ENCODE assay signal across 8 cellular contexts in the genomic region with DNA sequence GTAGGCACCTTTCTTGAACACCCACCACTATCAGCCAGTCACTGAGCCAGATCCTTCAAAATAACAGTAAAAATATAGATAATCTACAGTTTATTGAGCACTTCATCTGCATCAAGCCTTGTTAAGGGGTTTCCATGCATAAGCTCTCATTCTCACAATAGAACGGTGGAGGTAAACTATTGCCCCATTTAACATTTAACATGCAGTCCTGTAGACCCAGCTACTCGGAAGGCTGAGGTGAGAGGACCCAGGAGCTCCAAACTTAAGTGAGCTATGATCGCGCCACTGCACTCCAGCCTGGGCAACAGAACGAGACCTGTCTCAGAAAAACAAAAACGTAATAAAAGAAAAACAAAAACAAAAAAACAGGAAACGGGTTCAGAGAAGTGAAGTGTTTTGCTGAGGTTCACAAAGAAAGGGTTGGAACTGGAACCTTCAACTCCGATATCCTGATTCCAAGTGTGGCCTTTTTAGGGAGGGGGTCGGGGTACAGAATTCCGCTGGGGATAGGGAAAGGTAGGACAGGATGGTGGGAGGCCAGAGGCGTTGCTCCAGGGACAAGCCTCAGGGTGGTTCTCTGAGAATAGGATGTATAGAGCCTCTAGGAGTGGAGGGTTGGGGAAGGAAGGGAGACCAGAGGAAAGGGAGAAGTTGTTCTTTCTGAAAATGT. TPM values are rescaled to one million over a fixed set of nuclear protein-coding genes. Genes with fewer than 3 reads are reported as not detected.
DNase-seq lines count a peak whose midpoint lies in the region; ATAC-seq and TF ChIP-seq lines count a peak whose summit lies in the region.

No MANE protein-coding gene starts in this region.

- DNase-seq in activated naive CD4-positive, alpha-beta T cell treated with anti-CD3 and anti-CD28 coated beads for 36 hours: no peak
- no peak for DNase-seq in activated naive CD4-positive, alpha-beta T cell treated with anti-CD3 and anti-CD28 coated beads, Interleukin-2, amount 50 U/mL, for 16 hours
- no peak for DNase-seq in activated naive CD8-positive, alpha-beta T cell treated with anti-CD3 and anti-CD28 coated beads, Interleukin-2, amount 50 U/mL, for 24 hours
- DNase-seq in tibial artery (no peak), HuH-7.5 (ENCODE audit: low spot score) (no peak), NCI-H2081 (lab: John Stamatoyannopoulos, UW) (no peak)

- CTCF ChIA-PET in activated naive CD4-positive, alpha-beta T cell treated with anti-CD3 and anti-CD28 coated beads for 36 hours (lab: Charles Lee): interaction anchor here (0.6 to 2.8 kb wide), 22 partner anchors 8 to 630 kb away, joined by 3 to 50 read pairs (median 5); a partner anchor contains a TSS

- no peaks in the 10 kb centered on the region for H3K36me3 ChIP-seq in liver (ENCODE audit: control insufficient read depth in 4 of 4, insufficient read depth in 3 of 4, low read depth in 1 of 4, low read length in 3 of 4)
- H3K36me3 ChIP-seq in tibial artery: no peaks in the 10 kb centered on the region

- intact Hi-C loops in activated naive CD4-positive, alpha-beta T cell treated with anti-CD3 and anti-CD28 coated beads for 36 hours (cut with micrococcal nuclease): loop anchor here (1.0 to 5.0 kb wide), 13 partner anchors 79 to 640 kb away; a partner anchor contains a TSS
- intact Hi-C loops in tibial artery (cut with DNase I; ENCODE audit: low total_unique reads): loop anchor here (5.0 kb wide), 1 partner anchor 80 kb away; a partner anchor contains a TSS

- H3K27ac ChIP-seq in liver (ENCODE audit: low read depth in 1 of 2, low read length in 2 of 2): peak overlapping the region; percentile 73 to 82
- H3K27ac ChIP-seq in tibial artery: peak overlapping the region; percentile 65 to 77

- H3K27me3 Mint-ChIP-seq in activated naive CD4-positive, alpha-beta T cell treated with anti-CD3 and anti-CD28 coated beads for 36 hours (ENCODE audit: low read depth): no peaks in the 10 kb centered on the region
- no peaks in the 10 kb centered on the region for H3K27me3 Mint-ChIP-seq in activated naive CD8-positive, alpha-beta T cell treated with anti-CD3 and anti-CD28 coated beads, Interleukin-2, amount 50 U/mL, for 24 hours

- WGBS in liver: 44% methylated on average over 11 of the region's 11 CpGs

- H3K4me1 Mint-ChIP-seq in activated naive CD4-positive, alpha-beta T cell treated with anti-CD3 and anti-CD28 coated beads for 36 hours (ENCODE audit: low read depth): peaks cover 57% of the 10 kb centered on the region
- H3K4me1 Mint-ChIP-seq in activated naive CD8-positive, alpha-beta T cell treated with anti-CD3 and anti-CD28 coated beads, Interleukin-2, amount 50 U/mL, for 24 hours: peaks cover 63% of the 10 kb centered on the region

- no peaks in the 10 kb centered on the region for H3K9me3 Mint-ChIP-seq in activated naive CD4-positive, alpha-beta T cell treated with anti-CD3 and anti-CD28 coated beads for 36 hours
- H3K9me3 Mint-ChIP-seq in activated naive CD8-positive, alpha-beta T cell treated with anti-CD3 and anti-CD28 coated beads, Interleukin-2, amount 50 U/mL, for 24 hours: no peaks in the 10 kb centered on the region

- TF ChIP-seq RAD21 in liver (IDR thresholded peaks at IDR 0.05): no peak

- no peak for TF ChIP-seq CTCF in liver (IDR thresholded peaks at IDR 0.05; ENCODE audit: low read depth, low read length, missing input control)
- TF ChIP-seq CTCF in tibial artery (IDR thresholded peaks at IDR 0.05): no peak

- H3K4me1 ChIP-seq in liver (ENCODE audit: control insufficient read depth in 4 of 4, insufficient read depth in 4 of 4, low read length in 3 of 4) (peaks cover 6 to 67% (median 54%) of the 10 kb centered on the region in 4 donors), tibial artery (peaks cover 0 to 33% (median 23%) of the 10 kb centered on the region in 4 donors)

- no peaks in the 10 kb centered on the region for H3K27me3 ChIP-seq in liver (ENCODE audit: control insufficient read depth in 4 of 4, insufficient read depth in 4 of 4, low read length in 3 of 4)
- H3K27me3 ChIP-seq in tibial artery: peaks cover 0 to 4% of the 10 kb centered on the region in 2 donors

- no peaks in the 10 kb centered on the region for H3K9me3 ChIP-seq in liver (ENCODE audit: control insufficient read depth in 4 of 4, low read length in 3 of 4)
- no peaks in the 10 kb centered on the region for H3K9me3 ChIP-seq in tibial artery

- peak overlapping the region; percentile 53 to 60 for H3K9ac ChIP-seq in liver (ENCODE audit: low read depth in 1 of 2, low read length in 2 of 2)

- no peaks in the 10 kb centered on the region for H3K36me3 Mint-ChIP-seq in activated naive CD4-positive, alpha-beta T cell treated with anti-CD3 and anti-CD28 coated beads for 36 hours (ENCODE audit: low read depth)
- H3K36me3 Mint-ChIP-seq in activated naive CD8-positive, alpha-beta T cell treated with anti-CD3 and anti-CD28 coated beads, Interleukin-2, amount 50 U/mL, for 24 hours (ENCODE audit: low read depth): no peaks in the 10 kb centered on the region

- H3K27ac Mint-ChIP-seq in activated naive CD4-positive, alpha-beta T cell treated with anti-CD3 and anti-CD28 coated beads for 36 hours: peak overlapping the region; percentile 97
- H3K27ac Mint-ChIP-seq in activated naive CD8-positive, alpha-beta T cell treated with anti-CD3 and anti-CD28 coated beads, Interleukin-2, amount 50 U/mL, for 24 hours: peak overlapping the region; percentile 94

- H3K4me3 Mint-ChIP-seq in activated naive CD4-positive, alpha-beta T cell treated with anti-CD3 and anti-CD28 coated beads for 36 hours: peak overlapping the region; percentile 83
- peak overlapping the region; percentile 97 for H3K4me3 Mint-ChIP-seq in activated naive CD8-positive, alpha-beta T cell treated with anti-CD3 and anti-CD28 coated beads, Interleukin-2, amount 50 U/mL, for 24 hours

- H3K4me3 ChIP-seq in liver (ENCODE audit: low read depth in 1 of 3, low read length in 3 of 3): peak overlapping the region in 1 of 3 donors; percentile 2
- H3K4me3 ChIP-seq in tibial artery: peak overlapping the region; percentile 53 to 70

- ATAC-seq in activated naive CD8-positive, alpha-beta T cell treated with anti-CD3 and anti-CD28 coated beads, Interleukin-2, amount 50 U/mL, for 24 hours: no peak
- no peak for ATAC-seq in GM21717 (IDR thresholded peaks at IDR 0.05; ENCODE audit: unreplicated experiment)

TF ChIP-seq in liver, 16 proteins besides CTCF, POLR2A, EP300 and RAD21 (continues in another document):
- TF ChIP-seq YY1 (IDR thresholded peaks at IDR 0.05) (no peak), TAF1 (conservative IDR thresholded peaks at IDR 0.05) (no peak), EGR1 (IDR thresholded peaks at IDR 0.05; ENCODE audit: low read depth in 2 of 2) (no peak), GABPA (IDR thresholded peaks at IDR 0.05 in 1 of 2, conservative IDR thresholded peaks at IDR 0.05 in 1 of 2) (no peak), HNF4A (conservative IDR thresholded peaks at IDR 0.05) (no peak), JUND (IDR thresholded peaks at IDR 0.05) (no peak), FOXA2 (IDR thresholded peaks at IDR 0.05) (no peak), NR2F2 (IDR thresholded peaks at IDR 0.05) (no peak), SP1 (IDR thresholded peaks at IDR 0.05) (no peak)
- TF ChIP-seq, protein P1, sequence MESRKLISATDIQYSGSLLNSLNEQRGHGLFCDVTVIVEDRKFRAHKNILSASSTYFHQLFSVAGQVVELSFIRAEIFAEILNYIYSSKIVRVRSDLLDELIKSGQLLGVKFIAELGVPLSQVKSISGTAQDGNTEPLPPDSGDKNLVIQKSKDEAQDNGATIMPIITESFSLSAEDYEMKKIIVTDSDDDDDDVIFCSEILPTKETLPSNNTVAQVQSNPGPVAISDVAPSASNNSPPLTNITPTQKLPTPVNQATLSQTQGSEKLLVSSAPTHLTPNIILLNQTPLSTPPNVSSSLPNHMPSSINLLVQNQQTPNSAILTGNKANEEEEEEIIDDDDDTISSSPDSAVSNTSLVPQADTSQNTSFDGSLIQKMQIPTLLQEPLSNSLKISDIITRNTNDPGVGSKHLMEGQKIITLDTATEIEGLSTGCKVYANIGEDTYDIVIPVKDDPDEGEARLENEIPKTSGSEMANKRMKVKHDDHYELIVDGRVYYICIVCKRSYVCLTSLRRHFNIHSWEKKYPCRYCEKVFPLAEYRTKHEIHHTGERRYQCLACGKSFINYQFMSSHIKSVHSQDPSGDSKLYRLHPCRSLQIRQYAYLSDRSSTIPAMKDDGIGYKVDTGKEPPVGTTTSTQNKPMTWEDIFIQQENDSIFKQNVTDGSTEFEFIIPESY (IDR thresholded peaks at IDR 0.05): no peak
- TF ChIP-seq, protein P2, sequence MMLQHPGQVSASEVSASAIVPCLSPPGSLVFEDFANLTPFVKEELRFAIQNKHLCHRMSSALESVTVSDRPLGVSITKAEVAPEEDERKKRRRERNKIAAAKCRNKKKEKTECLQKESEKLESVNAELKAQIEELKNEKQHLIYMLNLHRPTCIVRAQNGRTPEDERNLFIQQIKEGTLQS (IDR thresholded peaks at IDR 0.05): no peak

RNA-seq across cellular contexts. Expression of a gene that starts 11.6 kb away (rescaled TPM):
- total RNA-seq in activated naive CD4-positive, alpha-beta T cell treated with anti-CD3 and anti-CD28 coated beads for 36 hours: 10 to 100 TPM; 46.2 to 46.9 TPM
- total RNA-seq in liver: 10 to 100 TPM in 1 of 2 donors, 1 to 10 TPM in 1; 5.5 to 10.6 TPM
- 10 to 100 TPM; 10.7 to 13.0 TPM for polyA plus RNA-seq in liver

RNA-seq across cellular contexts. Expression of a gene that starts 11.8 kb away (rescaled TPM):
- total RNA-seq in activated naive CD4-positive, alpha-beta T cell treated with anti-CD3 and anti-CD28 coated beads for 36 hours: 100 to 1,000 TPM; 182 to 185 TPM
- total RNA-seq in liver: 100 to 1,000 TPM; 136 to 154 TPM
- polyA plus RNA-seq in liver: 100 to 1,000 TPM; 181 to 456 TPM

RNA-seq across cellular contexts. Expression of a gene that starts 14.9 kb away (rescaled TPM):
- total RNA-seq in activated naive CD4-positive, alpha-beta T cell treated with anti-CD3 and anti-CD28 coated beads for 36 hours: 100 to 1,000 TPM; 113 to 115 TPM
- total RNA-seq in liver: 10 to 100 TPM; 14.9 to 23.9 TPM
- polyA plus RNA-seq in liver: 10 to 100 TPM; 26.5 to 38.6 TPM

Comparison
In these comparisons a context has a peak if more than half of its experiments do, and no peak if none do; other contexts are left out.
1. RNA of a gene that starts 11.6 kb away (total RNA-seq): 46.2 to 46.9 TPM in activated naive CD4-positive, alpha-beta T cell treated with anti-CD3 and anti-CD28 coated beads for 36 hours; 5.5 to 10.6 TPM in liver; every median in the first group is over 4 times any median in the second.
2. RNA of a gene that starts 14.9 kb away (total RNA-seq): 113 to 115 TPM in activated naive CD4-positive, alpha-beta T cell treated with anti-CD3 and anti-CD28 coated beads for 36 hours; 14.9 to 23.9 TPM in liver; every median in the first group is over 4 times any median in the second.